ENCODE assay signal across 9 cellular contexts in the genomic region with DNA sequence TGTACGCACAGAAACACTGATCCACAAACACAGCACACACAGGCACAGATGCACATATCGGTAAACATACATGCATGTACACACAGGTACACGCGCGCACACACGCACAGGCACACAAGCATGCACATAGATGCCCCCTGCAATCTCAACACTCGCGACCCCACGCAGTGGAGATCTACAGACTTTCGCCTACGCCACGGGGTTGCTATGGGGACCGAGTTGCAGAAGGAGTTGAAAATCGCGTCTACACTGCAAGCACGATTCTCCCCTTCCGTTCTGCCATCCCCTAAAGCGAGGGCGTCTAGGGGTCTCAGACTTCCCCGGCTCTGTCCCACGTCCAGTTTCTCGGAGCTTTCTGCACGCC. TPM values are rescaled to one million over a fixed set of nuclear protein-coding genes. Genes with fewer than 3 reads are reported as not detected.
DNase-seq lines count a peak whose midpoint lies in the region; FAIRE-seq and TF ChIP-seq lines count a peak whose summit lies in the region.
"Had no signal": no experiment of that assay in that cellular context is flagged by ENCODE, and none has a peak within 500 bp of the region (broad histone marks: within the 10 kb centered on the region; RNA-seq: fewer than 3 reads in every experiment).

No MANE protein-coding gene starts in this region.

- H3K27me3 ChIP-seq in astrocyte (ENCODE audit: insufficient read depth, low read length): peaks cover 7% of the 10 kb centered on the region
- no peaks in the 10 kb centered on the region for H3K27me3 ChIP-seq in keratinocyte (ENCODE audit: control insufficient read depth, extremely low read depth, insufficient read depth, low read length)
- H3K27me3 ChIP-seq in tibial artery: peaks cover 0 to 43% of the 10 kb centered on the region in 2 donors

- H3K36me3 Mint-ChIP-seq in astrocyte (ENCODE audit: low read depth, unreplicated experiment): peaks cover 20% of the 10 kb centered on the region
- H3K36me3 Mint-ChIP-seq in stimulated activated naive CD8-positive, alpha-beta T cell treated with anti-CD3 and anti-CD28 coated beads, Interleukin-15, Interleukin-2, amounts not matched to agents 100 ng/mL and 50 ng/mL, for 24 hours (ENCODE audit: low read depth): no peaks in the 10 kb centered on the region

- peaks cover 11% of the 10 kb centered on the region for H3K4me1 ChIP-seq in astrocyte (ENCODE audit: insufficient read depth, low read length)
- peaks cover 21% of the 10 kb centered on the region for H3K4me1 ChIP-seq in keratinocyte (ENCODE audit: control insufficient read depth, extremely low read depth, insufficient read depth, low read length)
- H3K4me1 ChIP-seq in tibial artery: peaks cover 0 to 16% (median 13%) of the 10 kb centered on the region in 4 donors

- no peak for TF ChIP-seq CTCF in astrocyte (IDR thresholded peaks at IDR 0.05; ENCODE audit: insufficient read depth, low read depth, low read length)
- no peak for TF ChIP-seq CTCF in keratinocyte (optimal IDR thresholded peaks at IDR 0.05 in 1 of 3, IDR thresholded peaks at IDR 0.05 in 1 of 3, conservative IDR thresholded peaks at IDR 0.05 in 1 of 3; ENCODE audit: extremely low read depth in 1 of 3, insufficient read depth in 2 of 3, low read length in 3 of 3)
- no peak for TF ChIP-seq CTCF in tibial artery (IDR thresholded peaks at IDR 0.05)

- H3K4me1 Mint-ChIP-seq in astrocyte (ENCODE audit: low read depth, unreplicated experiment): peaks cover 1% of the 10 kb centered on the region
- H3K4me1 Mint-ChIP-seq in stimulated activated naive CD8-positive, alpha-beta T cell treated with anti-CD3 and anti-CD28 coated beads, Interleukin-15, Interleukin-2, amounts not matched to agents 100 ng/mL and 50 ng/mL, for 24 hours (ENCODE audit: low read depth): peaks cover 11% of the 10 kb centered on the region

- intact Hi-C loops in tibial artery (cut with DNase I; ENCODE audit: low total_unique reads): no loop called here

- H2AFZ ChIP-seq in astrocyte (ENCODE audit: low read depth, low read length): no peak overlapping the region
- H2AFZ ChIP-seq in keratinocyte (ENCODE audit: control insufficient read depth, low read length): no peak overlapping the region

- no peaks in the 10 kb centered on the region for H3K9me3 ChIP-seq in astrocyte (ENCODE audit: insufficient read depth, low read depth, low read length)
- no peaks in the 10 kb centered on the region for H3K9me3 ChIP-seq in keratinocyte (ENCODE audit: control insufficient read depth, low read depth, low read length)
- H3K9me3 ChIP-seq in tibial artery: no peaks in the 10 kb centered on the region

- dilution Hi-C loops in keratinocyte (cut with MboI; ENCODE audit: extremely low pct_ligation_motif_present, low sequenced_read_pairs): no loop called here

- H3K4me3 ChIP-seq in astrocyte (ENCODE audit: insufficient read depth, low read depth, low read length): peak overlapping the region; percentile 52
- peak overlapping the region; percentile 47 to 67 (median 51) for H3K4me3 ChIP-seq in keratinocyte (ENCODE audit: control insufficient read depth in 2 of 3, extremely low read depth in 1 of 3, insufficient read depth in 2 of 3, low read depth in 1 of 3, low read length in 3 of 3)
- H3K4me3 ChIP-seq in tibial artery: peak overlapping the region in 1 of 2 donors; percentile 32

- H3K27me3 Mint-ChIP-seq in astrocyte (ENCODE audit: low read depth, unreplicated experiment): peaks cover 28% of the 10 kb centered on the region
- peaks cover 15% of the 10 kb centered on the region for H3K27me3 Mint-ChIP-seq in stimulated activated naive CD8-positive, alpha-beta T cell treated with anti-CD3 and anti-CD28 coated beads, Interleukin-15, Interleukin-2, amounts not matched to agents 100 ng/mL and 50 ng/mL, for 24 hours

- H4K20me1 ChIP-seq in astrocyte (ENCODE audit: insufficient read depth, low read length) (peaks cover 31% of the 10 kb centered on the region), keratinocyte (ENCODE audit: control insufficient read depth, extremely low read depth, insufficient read depth, low read length) (no peaks in the 10 kb centered on the region)

- H3K4me2 ChIP-seq in astrocyte (ENCODE audit: low read length): peak overlapping the region; percentile 84
- peak overlapping the region; percentile 79 for H3K4me2 ChIP-seq in keratinocyte (ENCODE audit: control insufficient read depth, extremely low read depth, insufficient read depth, low read depth, low read length)

- H3K27ac ChIP-seq in astrocyte (ENCODE audit: low read depth, low read length): no peak overlapping the region
- H3K27ac ChIP-seq in keratinocyte (ENCODE audit: control insufficient read depth, insufficient read depth, low read length): no peak overlapping the region
- H3K27ac ChIP-seq in tibial artery: no peak overlapping the region

- peak overlapping the region; percentile 63 for H3K4me3 Mint-ChIP-seq in astrocyte (ENCODE audit: unreplicated experiment)
- H3K4me3 Mint-ChIP-seq in stimulated activated naive CD8-positive, alpha-beta T cell treated with anti-CD3 and anti-CD28 coated beads, Interleukin-15, Interleukin-2, amounts not matched to agents 100 ng/mL and 50 ng/mL, for 24 hours: peak overlapping the region; percentile 43

- peak; percentile 52 for DNase-seq in DMS53 (lab: John Stamatoyannopoulos, UW)
- no peak for DNase-seq in DMS53 treated with DMSO at 0.1 percent for 48 hours (lab: John Stamatoyannopoulos, UW; ENCODE audit: unreplicated experiment)
- no peak for DNase-seq in astrocyte (ENCODE audit: low read depth)
- no peak for DNase-seq in keratinocyte (ENCODE audit: low read depth, low spot score)
- no peak for DNase-seq in tibial artery
- no peak for DNase-seq in glomerular visceral epithelial cell (ENCODE audit: extremely low spot score)
- DNase-seq in NCI-H1436 (lab: John Stamatoyannopoulos, UW): no peak

- no peaks in the 10 kb centered on the region for H3K9me1 ChIP-seq in keratinocyte (ENCODE audit: control insufficient read depth, extremely low read depth, insufficient read depth, low read length)

- no peak overlapping the region for H3K27ac Mint-ChIP-seq in astrocyte (ENCODE audit: unreplicated experiment)
- no peak overlapping the region for H3K27ac Mint-ChIP-seq in stimulated activated naive CD8-positive, alpha-beta T cell treated with anti-CD3 and anti-CD28 coated beads, Interleukin-15, Interleukin-2, amounts not matched to agents 100 ng/mL and 50 ng/mL, for 24 hours

- peaks cover 3% of the 10 kb centered on the region for H3K9me3 Mint-ChIP-seq in astrocyte (ENCODE audit: unreplicated experiment)
- H3K9me3 Mint-ChIP-seq in stimulated activated naive CD8-positive, alpha-beta T cell treated with anti-CD3 and anti-CD28 coated beads, Interleukin-15, Interleukin-2, amounts not matched to agents 100 ng/mL and 50 ng/mL, for 24 hours: no peaks in the 10 kb centered on the region

- H3K9ac ChIP-seq in astrocyte (ENCODE audit: low read length): peak overlapping the region; percentile 27
- peak overlapping the region; percentile 47 for H3K9ac ChIP-seq in keratinocyte (ENCODE audit: control insufficient read depth, extremely low read depth, insufficient read depth, low read length)

- no peaks in the 10 kb centered on the region for H3K79me2 ChIP-seq in astrocyte (ENCODE audit: insufficient read depth, low read length)
- H3K79me2 ChIP-seq in keratinocyte (ENCODE audit: control insufficient read depth, insufficient read depth, low read length): no peaks in the 10 kb centered on the region

- no peak for FAIRE-seq in astrocyte (lab: Jason Lieb, UNC)
- no peak for FAIRE-seq in keratinocyte (lab: Jason Lieb, UNC)
- FAIRE-seq: A204.1 had no signal

- H3K36me3 ChIP-seq in astrocyte (ENCODE audit: insufficient read depth, low read length) (no peaks in the 10 kb centered on the region), keratinocyte (ENCODE audit: control insufficient read depth in 2 of 2, extremely low read depth in 1 of 2, insufficient read depth in 2 of 2, low read length in 2 of 2) (peaks cover 3 to 7% of the 10 kb centered on the region in 2 experiments), tibial artery (peaks cover 0 to 8% (median 0%) of the 10 kb centered on the region in 3 donors)

RNA-seq across cellular contexts. Expression of a gene that starts 0.8 kb away (rescaled TPM):
- total RNA-seq in astrocyte: 0.82 and 1.5 TPM in 2 replicates
- 0.14 to 0.53 TPM (median 0.24 TPM) in 3 replicates for polyA plus RNA-seq in keratinocyte
- polyA plus RNA-seq in keratinocyte (2011; ENCODE audit: low read depth): 1.7 TPM
- polyA plus RNA-seq in keratinocyte (2011; cell fraction: cytosol; rRNA removed): 0.13 TPM in 2 replicates
- 2.2 and 2.3 TPM in 2 replicates for polyA plus RNA-seq in keratinocyte (2011; cell fraction: nucleus; rRNA removed)
- polyA plus RNA-seq in keratinocyte (2012; ENCODE audit: low replicate concordance): 0.18 and 1.6 TPM in 2 replicates
- 0.32 to 1.4 TPM (median 0.43 TPM) in 3 replicates for polyA minus RNA-seq in keratinocyte
- not detected for polyA minus RNA-seq in keratinocyte (2011; cell fraction: cytosol; rRNA and poly(A)+ RNA removed)
- polyA minus RNA-seq in keratinocyte (2011; cell fraction: nucleus; rRNA and poly(A)+ RNA removed): 0.63 and 0.78 TPM in 2 replicates

RNA-seq across cellular contexts. Expression of a gene that starts 9.2 kb away (rescaled TPM):
- total RNA-seq in astrocyte: 25.7 and 32.2 TPM in 2 replicates
- polyA plus RNA-seq in keratinocyte: 9.9 to 14.8 TPM (median 11.8 TPM) in 3 replicates
- 8.8 TPM for polyA plus RNA-seq in keratinocyte (2011; ENCODE audit: low read depth)
- 6.3 and 12.5 TPM in 2 replicates for polyA plus RNA-seq in keratinocyte (2011; cell fraction: cytosol; rRNA removed)
- 32.0 and 36.2 TPM in 2 replicates for polyA plus RNA-seq in keratinocyte (2011; cell fraction: nucleus; rRNA removed)
- 18.7 and 19.5 TPM in 2 replicates for polyA plus RNA-seq in keratinocyte (2012; ENCODE audit: low replicate concordance)
- 11.3 to 15.6 TPM (median 11.3 TPM) in 3 replicates for polyA minus RNA-seq in keratinocyte
- polyA minus RNA-seq in keratinocyte (2011; cell fraction: cytosol; rRNA and poly(A)+ RNA removed): 19.2 TPM
- polyA minus RNA-seq in keratinocyte (2011; cell fraction: nucleus; rRNA and poly(A)+ RNA removed): 16.8 and 20.7 TPM in 2 replicates
